In genomic region chr22:23856721-23857605, GRCh38 we compare ENCODE assay signal across 7 cellular contexts. TPM values are rescaled to one million over a fixed set of nuclear protein-coding genes. Genes with fewer than 3 reads are reported as not detected.
DNase-seq lines count a peak whose midpoint lies in the region; ATAC-seq and TF ChIP-seq lines count a peak whose summit lies in the region.

No MANE protein-coding gene starts in this region.

- H3K27me3 ChIP-seq in SK-N-SH (ENCODE audit: insufficient read depth) (no peaks in the 10 kb centered on the region), endodermal cell (ENCODE audit: control insufficient read depth, insufficient read depth, low read length, poor library complexity, severe bottlenecking) (no peaks in the 10 kb centered on the region), upper lobe of left lung (no peaks in the 10 kb centered on the region)

- TF ChIP-seq CTCF in SK-N-SH (IDR thresholded peaks at IDR 0.05), result peak; percentile 22; the same call in 1 of the 2 replicates
- TF ChIP-seq CTCF in endodermal cell (conservative IDR thresholded peaks at IDR 0.05), result peak; percentile 48
- TF ChIP-seq CTCF in mesothelial cell of epicardium (IDR thresholded peaks at IDR 0.05; ENCODE audit: unreplicated experiment), result no peak
- TF ChIP-seq CTCF in upper lobe of left lung (IDR thresholded peaks at IDR 0.05), result peak in 2 of 6 experiments; percentile 7 to 21

- no peaks in the 10 kb centered on the region for H3K9me3 Mint-ChIP-seq in endodermal cell
- no peaks in the 10 kb centered on the region for H3K9me3 Mint-ChIP-seq in mesothelial cell of epicardium

- WGBS in SK-N-SH (ENCODE audit: low lambda C conversion rate), result 7% methylated on average over 33 of the region's 58 CpGs
- 3% methylated on average over 18 to 54 of the region's 58 CpGs for WGBS in endodermal cell (ENCODE audit: insufficient coverage in 1 of 2, insufficient read length in 1 of 2), 2 experiments
- 13 to 14% methylated on average over 29 to 37 of the region's 58 CpGs for WGBS in upper lobe of left lung, 2 donors

- H3K36me3 Mint-ChIP-seq in endodermal cell (ENCODE audit: low read depth) (no peaks in the 10 kb centered on the region), mesothelial cell of epicardium (peaks cover 1% of the 10 kb centered on the region)

- ATAC-seq in GM19397 (IDR thresholded peaks at IDR 0.05; ENCODE audit: unreplicated experiment), result peak; percentile 47
- ATAC-seq in HG03469 (IDR thresholded peaks at IDR 0.05; ENCODE audit: unreplicated experiment), result peak; percentile 7
- ATAC-seq in upper lobe of left lung (ENCODE audit: low FRiP score in 2 of 2), result peak; percentile 73 to 75

- peak overlapping the region; percentile 100 for H3K4me2 ChIP-seq in SK-N-SH

- H3K4me3 ChIP-seq in SK-N-SH (ENCODE audit: low read depth in 2 of 2, low read length in 1 of 2), result peak overlapping the region; percentile 87 to 88
- H3K4me3 ChIP-seq in endodermal cell (ENCODE audit: low read length), result peak overlapping the region; percentile 95
- H3K4me3 ChIP-seq in upper lobe of left lung, result peak overlapping the region; percentile 60 to 84 (median 70)

- H3K9me2 ChIP-seq in SK-N-SH, result no peaks in the 10 kb centered on the region

- TF ChIP-seq POLR2A in upper lobe of left lung (IDR thresholded peaks at IDR 0.05), result no peak

- CTCF ChIA-PET in SK-N-SH (lab: Yijun Ruan, JAX), result interaction anchor here (0.8 to 3.2 kb wide), 18 partner anchors 8 to 338 kb away, joined by 3 to 35 read pairs (median 4); partner anchors contain the start of genes CHCHD10 and MIF

- peak overlapping the region; percentile 72 for H3K9ac ChIP-seq in SK-N-SH
- peak overlapping the region; percentile 57 for H3K9ac ChIP-seq in endodermal cell (ENCODE audit: extremely low read depth, low read length, poor library complexity, severe bottlenecking)

- no peaks in the 10 kb centered on the region for H4K20me1 ChIP-seq in SK-N-SH (ENCODE audit: insufficient read depth)

- H3F3A ChIP-seq in SK-N-SH (replicated peaks; ENCODE audit: insufficient read depth), result peaks cover 6% of the 10 kb centered on the region

- peak overlapping the region; percentile 97 for H3K27ac Mint-ChIP-seq in endodermal cell
- peak overlapping the region; percentile 97 for H3K27ac Mint-ChIP-seq in mesothelial cell of epicardium

- H3K27ac ChIP-seq in SK-N-SH (ENCODE audit: low read depth in 2 of 2, low read length in 1 of 2), result peak overlapping the region; percentile 59 to 97
- H3K27ac ChIP-seq in endodermal cell (ENCODE audit: low read depth, low read length), result peak overlapping the region; percentile 86
- H3K27ac ChIP-seq in upper lobe of left lung, result peak overlapping the region; percentile 85 to 93 (median 87)

- peaks cover 16% of the 10 kb centered on the region for H3K4me1 Mint-ChIP-seq in endodermal cell
- H3K4me1 Mint-ChIP-seq in mesothelial cell of epicardium, result peaks cover 20% of the 10 kb centered on the region

- peak; percentile 68 for DNase-seq in Daoy (ENCODE audit: low read depth)
- DNase-seq in SK-N-SH, result peak; percentile 63
- DNase-seq in endodermal cell, result peak; percentile 87
- peak in 1 of 2 experiments; percentile 69 for DNase-seq in mesothelial cell of epicardium (ENCODE audit: low spot score in 2 of 2, unreplicated experiment in 2 of 2)
- peak; percentile 50 to 86 for DNase-seq in upper lobe of left lung

- H2AFZ ChIP-seq in SK-N-SH (ENCODE audit: low read depth), result peak overlapping the region; percentile 91

- no peaks in the 10 kb centered on the region for H3K36me3 ChIP-seq in SK-N-SH (replicated peaks in 1 of 2; ENCODE audit: control insufficient read depth in 1 of 2, insufficient read depth in 2 of 2, low read length in 1 of 2)
- H3K36me3 ChIP-seq in endodermal cell (ENCODE audit: control insufficient read depth, insufficient read depth, low read length), result no peaks in the 10 kb centered on the region
- no peaks in the 10 kb centered on the region for H3K36me3 ChIP-seq in upper lobe of left lung

- H3K9me3 ChIP-seq in SK-N-SH, result no peaks in the 10 kb centered on the region
- H3K9me3 ChIP-seq in endodermal cell (ENCODE audit: control insufficient read depth, low read length), result no peaks in the 10 kb centered on the region
- H3K9me3 ChIP-seq in upper lobe of left lung, result no peaks in the 10 kb centered on the region

- POLR2A ChIA-PET in SK-N-SH (lab: Yijun Ruan, JAX), result interaction anchor here (0.6 to 1.6 kb wide), 9 partner anchors 9 to 108 kb away, joined by 3 to 15 read pairs (median 4); partner anchors contain the start of genes CHCHD10 and MIF

- H3K27me3 Mint-ChIP-seq in endodermal cell (ENCODE audit: insufficient read depth) (no peaks in the 10 kb centered on the region), mesothelial cell of epicardium (ENCODE audit: low read depth) (no peaks in the 10 kb centered on the region)

- H3K4me3 Mint-ChIP-seq in endodermal cell, result peak overlapping the region; percentile 80
- H3K4me3 Mint-ChIP-seq in mesothelial cell of epicardium, result peak overlapping the region; percentile 87

- TF ChIP-seq EP300 in SK-N-SH (IDR thresholded peaks at IDR 0.05; ENCODE audit: borderline replicate concordance in 1 of 2, low read depth in 1 of 2, low read length in 1 of 2), result no peak
- TF ChIP-seq EP300 in upper lobe of left lung (IDR thresholded peaks at IDR 0.05), result no peak

- peaks cover 0 to 22% of the 10 kb centered on the region in 2 experiments; a peak in 2 of 4 replicates for H3K4me1 ChIP-seq in SK-N-SH (ENCODE audit: control insufficient read depth in 1 of 2, insufficient read depth in 2 of 2, low read depth in 1 of 2, low read length in 1 of 2)
- peaks cover 5% of the 10 kb centered on the region for H3K4me1 ChIP-seq in endodermal cell (ENCODE audit: control insufficient read depth, insufficient read depth, low read length)
- peaks cover 16 to 24% (median 20%) of the 10 kb centered on the region in 4 donors for H3K4me1 ChIP-seq in upper lobe of left lung

- no peaks in the 10 kb centered on the region for H3K79me2 ChIP-seq in SK-N-SH (ENCODE audit: insufficient read depth)

- TF ChIP-seq RAD21 in SK-N-SH (IDR thresholded peaks at IDR 0.05; ENCODE audit: low read length), result no peak

TF ChIP-seq in SK-N-SH, 30 proteins besides CTCF, POLR2A, EP300 and RAD21:
- TF ChIP-seq POLR2AphosphoS5 (IDR thresholded peaks at IDR 0.05; ENCODE audit: low read depth, low read length) (no peak), CHD2 (IDR thresholded peaks at IDR 0.05; ENCODE audit: low read length, partially characterized antibody) (no peak), MXI1 (IDR thresholded peaks at IDR 0.05; ENCODE audit: low read depth, low read length) (no peak; the same call in 1 of the 2 replicates), TAF1 (IDR thresholded peaks at IDR 0.05; ENCODE audit: borderline replicate concordance, low read depth, low read length) (0 out of 2 replicates have a peak, but pooled peaks have one; percentile 2), NRF1 (IDR thresholded peaks at IDR 0.05; ENCODE audit: low read depth, low read length) (0 out of 2 replicates have a peak, but pooled peaks have one; percentile 12)
- TF ChIP-seq, protein P1, sequence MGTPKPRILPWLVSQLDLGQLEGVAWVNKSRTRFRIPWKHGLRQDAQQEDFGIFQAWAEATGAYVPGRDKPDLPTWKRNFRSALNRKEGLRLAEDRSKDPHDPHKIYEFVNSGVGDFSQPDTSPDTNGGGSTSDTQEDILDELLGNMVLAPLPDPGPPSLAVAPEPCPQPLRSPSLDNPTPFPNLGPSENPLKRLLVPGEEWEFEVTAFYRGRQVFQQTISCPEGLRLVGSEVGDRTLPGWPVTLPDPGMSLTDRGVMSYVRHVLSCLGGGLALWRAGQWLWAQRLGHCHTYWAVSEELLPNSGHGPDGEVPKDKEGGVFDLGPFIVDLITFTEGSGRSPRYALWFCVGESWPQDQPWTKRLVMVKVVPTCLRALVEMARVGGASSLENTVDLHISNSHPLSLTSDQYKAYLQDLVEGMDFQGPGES (IDR thresholded peaks at IDR 0.05; ENCODE audit: low read depth, low read length), result no peak
- TF ChIP-seq, protein P2, sequence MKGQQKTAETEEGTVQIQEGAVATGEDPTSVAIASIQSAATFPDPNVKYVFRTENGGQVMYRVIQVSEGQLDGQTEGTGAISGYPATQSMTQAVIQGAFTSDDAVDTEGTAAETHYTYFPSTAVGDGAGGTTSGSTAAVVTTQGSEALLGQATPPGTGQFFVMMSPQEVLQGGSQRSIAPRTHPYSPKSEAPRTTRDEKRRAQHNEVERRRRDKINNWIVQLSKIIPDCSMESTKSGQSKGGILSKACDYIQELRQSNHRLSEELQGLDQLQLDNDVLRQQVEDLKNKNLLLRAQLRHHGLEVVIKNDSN (IDR thresholded peaks at IDR 0.05; ENCODE audit: borderline replicate concordance, low read depth), result no peak

RNA-seq across cellular contexts. Expression of gene SLC2A11, which starts 0.7 kb away (rescaled TPM):
- 6.0 and 7.4 TPM in 2 replicates for total RNA-seq in Daoy (2014; rRNA removed; shearing (Covaris generic))
- polyA plus RNA-seq in SK-N-SH (2012; rRNA removed), result 21.8 and 27.1 TPM in 2 replicates
- 9.3 and 12.5 TPM in 2 replicates for polyA plus RNA-seq in SK-N-SH (2012; cell fraction: cytosol; rRNA removed)
- polyA plus RNA-seq in SK-N-SH (2012; cell fraction: nucleus; rRNA removed), result 68.9 and 85.4 TPM in 2 replicates
- total RNA-seq in endodermal cell (10 to 100 TPM; 13.1 to 14.8 TPM), mesothelial cell of epicardium (98.7 to 112 TPM (median 99.0 TPM) in 3 replicates), upper lobe of left lung (10 to 100 TPM in 5 of 6 donors, 1 to 10 TPM in 1; 9.9 to 31.4 (median 16.5) TPM)
- 12.0 TPM for polyA plus RNA-seq in endodermal cell (2013, experiment 1 of 2)
- 9.3 TPM for polyA plus RNA-seq in endodermal cell (2013, experiment 2 of 2)

RNA-seq across cellular contexts. Expression of gene DERL3, which starts 18.2 kb away (rescaled TPM):
- total RNA-seq in Daoy (2014; rRNA removed; shearing (Covaris generic)), result 0.24 and 0.57 TPM in 2 replicates
- polyA plus RNA-seq in SK-N-SH (2012; rRNA removed), result not detected in 2 replicates
- polyA plus RNA-seq in SK-N-SH (2012; cell fraction: cytosol; rRNA removed), result not detected in 2 replicates
- 0.01 TPM in 2 replicates for polyA plus RNA-seq in SK-N-SH (2012; cell fraction: nucleus; rRNA removed)
- total RNA-seq in endodermal cell (1 to 10 TPM; 6.3 to 7.6 TPM), mesothelial cell of epicardium (23.5 to 25.8 TPM (median 24.8 TPM) in 3 replicates), upper lobe of left lung (10 to 100 TPM in 2 of 6 donors, 1 to 10 TPM in 4; 1.9 to 14.8 (median 5.5) TPM)
- polyA plus RNA-seq in endodermal cell (2013, experiment 1 of 2), result 8.1 TPM
- polyA plus RNA-seq in endodermal cell (2013, experiment 2 of 2), result 7.7 TPM

RNA-seq across cellular contexts. Expression of gene MIF, which starts 37.2 kb away (rescaled TPM):
- 224 and 296 TPM in 2 replicates for total RNA-seq in Daoy (2014; rRNA removed; shearing (Covaris generic))
- 496 and 565 TPM in 2 replicates for polyA plus RNA-seq in SK-N-SH (2012; rRNA removed)
- 295 and 435 TPM in 2 replicates for polyA plus RNA-seq in SK-N-SH (2012; cell fraction: cytosol; rRNA removed)
- polyA plus RNA-seq in SK-N-SH (2012; cell fraction: nucleus; rRNA removed), result 201 and 326 TPM in 2 replicates
- total RNA-seq in endodermal cell, result 100 to 1,000 TPM; 722 to 753 TPM
- polyA plus RNA-seq in endodermal cell (2013, experiment 1 of 2), result 847 TPM
- polyA plus RNA-seq in endodermal cell (2013, experiment 2 of 2), result 826 TPM
- 916 to 949 TPM (median 925 TPM) in 3 replicates for total RNA-seq in mesothelial cell of epicardium
- 100 to 1,000 TPM in 5 of 6 donors, 10 to 100 TPM in 1; 54.5 to 388 (median 298) TPM for total RNA-seq in upper lobe of left lung

Comparison
In these comparisons a context has a peak if more than half of its experiments do, and no peak if none do; other contexts are left out.
1. ATAC-seq: peak in every context shown above with its lines; median percentile 74 in upper lobe of left lung; 47 in GM19397; 7 in HG03469.